ENCODE assay signal across 25 cellular contexts in the genomic region with DNA sequence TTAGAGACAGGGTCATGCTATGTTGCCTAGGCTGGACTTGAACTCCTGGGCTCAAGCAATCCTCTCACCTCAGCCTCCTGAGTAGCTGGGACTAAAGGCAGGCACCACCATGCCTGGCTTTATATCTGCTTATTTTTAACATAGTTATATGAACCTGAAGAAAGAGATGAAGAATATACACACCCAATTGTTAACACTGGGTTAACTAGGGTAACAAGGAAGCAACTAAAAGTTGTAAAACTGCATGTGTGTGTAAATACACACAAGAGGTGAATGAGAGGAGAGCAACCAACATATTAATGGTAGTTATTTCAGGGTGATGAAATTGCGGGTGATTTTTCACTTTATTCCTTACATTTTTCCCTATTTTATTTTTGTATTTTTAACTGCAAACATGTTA.
"Had no signal": no experiment of that assay in that cellular context is flagged by ENCODE, and none has a peak within 500 bp of the region (broad histone marks: within the 10 kb centered on the region; RNA-seq: fewer than 3 reads in every experiment).

No MANE protein-coding gene starts in this region.

- H3K27me3 ChIP-seq: brain microvascular endothelial cell had no signal

- H3K36me3 ChIP-seq: brain microvascular endothelial cell had no signal

- H3K27ac Mint-ChIP-seq: activated CD4-positive, alpha-beta memory T cell treated with anti-CD3 and anti-CD28 coated beads, Interleukin-2, amount 10 ng/mL, durations not matched to agents 7 days and 5 days; activated CD4-positive, alpha-beta T cell treated with anti-CD3 and anti-CD28 coated beads, Interleukin-2, amount 10 ng/mL, durations not matched to agents 7 days and 5 days; activated naive CD4-positive, alpha-beta T cell treated with anti-CD3 and anti-CD28 coated beads, Interleukin-2, amount 10 ng/mL, durations not matched to agents 7 days and 5 days; activated naive CD4-positive, alpha-beta T cell treated with anti-CD3 and anti-CD28 coated beads, Interleukin-2, amount 50 U/mL, for 72 hours; activated naive CD8-positive, alpha-beta T cell treated with anti-CD3 and anti-CD28 coated beads, Interleukin-2, amount 10 ng/mL, durations not matched to agents 7 days and 5 days; activated T-cell treated with anti-CD3 and anti-CD28 coated beads, Interleukin-2, amount 50 U/mL, for 24 hours; activated T-cell treated with anti-CD3 and anti-CD28 coated beads, Interleukin-2, amount 50 U/mL, for 72 hours; dendritic cell treated with granulocyte-macrophage colony-stimulating factor and Interleukin-4, amounts not matched to agents 40 ng/mL and 50 ng/mL, for 4 days; endodermal cell; WTC11 had no signal

- H3K4me1 Mint-ChIP-seq: activated CD4-positive, alpha-beta memory T cell treated with anti-CD3 and anti-CD28 coated beads, Interleukin-2, amount 10 ng/mL, durations not matched to agents 7 days and 5 days; activated CD4-positive, alpha-beta T cell treated with anti-CD3 and anti-CD28 coated beads, Interleukin-2, amount 10 ng/mL, durations not matched to agents 7 days and 5 days; activated naive CD4-positive, alpha-beta T cell treated with anti-CD3 and anti-CD28 coated beads, Interleukin-2, amount 10 ng/mL, durations not matched to agents 7 days and 5 days; activated naive CD8-positive, alpha-beta T cell treated with anti-CD3 and anti-CD28 coated beads, Interleukin-2, amount 10 ng/mL, durations not matched to agents 7 days and 5 days; central memory CD8-positive, alpha-beta T cell; endodermal cell had no signal

- ATAC-seq: activated naive CD4-positive, alpha-beta T cell treated with anti-CD3 and anti-CD28 coated beads, Interleukin-2, amount 50 U/mL, for 72 hours; activated T-cell treated with anti-CD3 and anti-CD28 coated beads, Interleukin-2, amount 50 U/mL, for 72 hours; esophagus mucosa; WTC11 had no signal

- H3K36me3 Mint-ChIP-seq: activated naive CD4-positive, alpha-beta T cell treated with anti-CD3 and anti-CD28 coated beads, Interleukin-2, amount 10 ng/mL, durations not matched to agents 7 days and 5 days; activated naive CD4-positive, alpha-beta T cell treated with anti-CD3 and anti-CD28 coated beads, Interleukin-2, amount 50 U/mL, for 72 hours; activated naive CD8-positive, alpha-beta T cell treated with anti-CD3 and anti-CD28 coated beads, Interleukin-2, amount 10 ng/mL, durations not matched to agents 7 days and 5 days; WTC11 had no signal

- H3K4me3 Mint-ChIP-seq: activated CD4-positive, alpha-beta memory T cell treated with anti-CD3 and anti-CD28 coated beads, Interleukin-2, amount 10 ng/mL, durations not matched to agents 7 days and 5 days; activated CD4-positive, alpha-beta T cell treated with anti-CD3 and anti-CD28 coated beads, Interleukin-2, amount 10 ng/mL, durations not matched to agents 7 days and 5 days; activated naive CD4-positive, alpha-beta T cell treated with anti-CD3 and anti-CD28 coated beads, Interleukin-2, amount 10 ng/mL, durations not matched to agents 7 days and 5 days; activated naive CD8-positive, alpha-beta T cell treated with anti-CD3 and anti-CD28 coated beads, Interleukin-2, amount 10 ng/mL, durations not matched to agents 7 days and 5 days; activated T-cell treated with anti-CD3 and anti-CD28 coated beads, Interleukin-2, amount 50 U/mL, for 24 hours; activated T-cell treated with anti-CD3 and anti-CD28 coated beads, Interleukin-2, amount 50 U/mL, for 72 hours; central memory CD8-positive, alpha-beta T cell; dendritic cell treated with granulocyte-macrophage colony-stimulating factor and Interleukin-4, amounts not matched to agents 40 ng/mL and 50 ng/mL, for 4 days; endodermal cell; WTC11 had no signal

- H3K27me3 Mint-ChIP-seq: activated CD4-positive, alpha-beta T cell treated with anti-CD3 and anti-CD28 coated beads, Interleukin-2, amount 10 ng/mL, durations not matched to agents 7 days and 5 days; activated naive CD4-positive, alpha-beta T cell treated with anti-CD3 and anti-CD28 coated beads, Interleukin-2, amount 10 ng/mL, durations not matched to agents 7 days and 5 days; activated naive CD8-positive, alpha-beta T cell treated with anti-CD3 and anti-CD28 coated beads, Interleukin-2, amount 10 ng/mL, durations not matched to agents 7 days and 5 days had no signal

- DNase-seq: activated CD4-positive, alpha-beta memory T cell treated with anti-CD3 and anti-CD28 coated beads, Interleukin-2, amount 10 ng/mL, durations not matched to agents 7 days and 5 days; activated CD4-positive, alpha-beta T cell treated with anti-CD3 and anti-CD28 coated beads for 1 hour; activated CD4-positive, alpha-beta T cell treated with anti-CD3 and anti-CD28 coated beads for 4 hours; activated CD4-positive, alpha-beta T cell treated with anti-CD3 and anti-CD28 coated beads, Interleukin-2, amount 10 ng/mL, durations not matched to agents 7 days and 5 days; activated CD4-positive, alpha-beta T cell treated with anti-CD3 and anti-CD28 coated beads, Interleukin-2, amount 50 U/mL, for 4 hours; activated CD8-positive, alpha-beta memory T cell treated with anti-CD3 and anti-CD28 coated beads, Interleukin-2, amount 50 U/mL, for 48 hours; activated gamma-delta T cell; activated naive CD4-positive, alpha-beta T cell; activated naive CD4-positive, alpha-beta T cell treated with anti-CD3 and anti-CD28 coated beads, Interleukin-2, amount 10 ng/mL, durations not matched to agents 7 days and 5 days; activated naive CD8-positive, alpha-beta T cell treated with anti-CD3 and anti-CD28 coated beads, Interleukin-2, amount 10 ng/mL, durations not matched to agents 7 days and 5 days; activated T-cell treated with anti-CD3 and anti-CD28 coated beads for 4 hours; activated T-cell treated with anti-CD3 and anti-CD28 coated beads, Interleukin-2, amount 50 U/mL, for 24 hours; activated T-cell treated with anti-CD3 and anti-CD28 coated beads, Interleukin-2, amount 50 U/mL, for 72 hours; brain microvascular endothelial cell; dorsolateral prefrontal cortex; effector memory CD4-positive, alpha-beta T cell; endodermal cell; foreskin fibroblast; T-helper 2 cell had no signal

- H3K27ac ChIP-seq: brain microvascular endothelial cell, coronary artery, dorsolateral prefrontal cortex had no signal

- H3K9me3 Mint-ChIP-seq: activated CD4-positive, alpha-beta memory T cell treated with anti-CD3 and anti-CD28 coated beads, Interleukin-2, amount 10 ng/mL, durations not matched to agents 7 days and 5 days; activated CD4-positive, alpha-beta T cell treated with anti-CD3 and anti-CD28 coated beads, Interleukin-2, amount 10 ng/mL, durations not matched to agents 7 days and 5 days; activated naive CD4-positive, alpha-beta T cell treated with anti-CD3 and anti-CD28 coated beads, Interleukin-2, amount 10 ng/mL, durations not matched to agents 7 days and 5 days; activated naive CD4-positive, alpha-beta T cell treated with anti-CD3 and anti-CD28 coated beads, Interleukin-2, amount 50 U/mL, for 72 hours; activated naive CD8-positive, alpha-beta T cell treated with anti-CD3 and anti-CD28 coated beads, Interleukin-2, amount 10 ng/mL, durations not matched to agents 7 days and 5 days; activated T-cell treated with anti-CD3 and anti-CD28 coated beads, Interleukin-2, amount 50 U/mL, for 24 hours; activated T-cell treated with anti-CD3 and anti-CD28 coated beads, Interleukin-2, amount 50 U/mL, for 72 hours; central memory CD8-positive, alpha-beta T cell; dendritic cell treated with granulocyte-macrophage colony-stimulating factor and Interleukin-4, amounts not matched to agents 40 ng/mL and 50 ng/mL, for 4 days; WTC11 had no signal

- H3K4me3 ChIP-seq: coronary artery, dorsolateral prefrontal cortex had no signal
